ENCODE assay signal across 13 cellular contexts in genomic region chr19:6275170-6275744, GRCh38. TPM values are rescaled to one million over a fixed set of nuclear protein-coding genes. Genes with fewer than 3 reads are reported as not detected.
A peak's percentile ranks its signal among the peaks of the same experiment; 100 is the strongest.
DNase-seq lines count a peak whose midpoint lies in the region; ATAC-seq and TF ChIP-seq lines count a peak whose summit lies in the region.
"Had no signal": no experiment of that assay in that cellular context is flagged by ENCODE, and none has a peak within 500 bp of the region (broad histone marks: within the 10 kb centered on the region; RNA-seq: fewer than 3 reads in every experiment).

No MANE protein-coding gene starts in this region.

- no peak for TF ChIP-seq EP300 in esophagus muscularis mucosa (IDR thresholded peaks at IDR 0.05)

- H3K4me1 ChIP-seq in cardiac muscle cell (ENCODE audit: low read depth), result peaks cover 88% of the 10 kb centered on the region
- H3K4me1 ChIP-seq in esophagus muscularis mucosa, result peaks cover 85 to 94% (median 93%) of the 10 kb centered on the region in 4 donors
- H3K4me1 ChIP-seq in uterus, result peaks cover 27 to 47% of the 10 kb centered on the region in 2 donors
- H3K4me1 ChIP-seq: foreskin keratinocyte had no signal

- no peaks in the 10 kb centered on the region for H3K36me3 ChIP-seq in cardiac muscle cell
- peaks cover 1 to 13% (median 2%) of the 10 kb centered on the region in 4 donors for H3K36me3 ChIP-seq in esophagus muscularis mucosa
- no peaks in the 10 kb centered on the region for H3K36me3 ChIP-seq in uterus

- no peaks in the 10 kb centered on the region for H3K27me3 Mint-ChIP-seq in osteocyte (ENCODE audit: unreplicated experiment)
- H3K27me3 Mint-ChIP-seq: T-cell had no signal

- no peaks in the 10 kb centered on the region for H3K27me3 ChIP-seq in cardiac muscle cell
- H3K27me3 ChIP-seq in esophagus muscularis mucosa, result no peaks in the 10 kb centered on the region
- H3K27me3 ChIP-seq in uterus, result no peaks in the 10 kb centered on the region
- H3K27me3 ChIP-seq: foreskin keratinocyte had no signal

- peaks cover 4% of the 10 kb centered on the region for H3K36me3 Mint-ChIP-seq in osteocyte (ENCODE audit: unreplicated experiment)

- H3K4me3 ChIP-seq in cardiac muscle cell, result no peak overlapping the region
- no peak overlapping the region for H3K4me3 ChIP-seq in esophagus muscularis mucosa
- no peak overlapping the region for H3K4me3 ChIP-seq in uterus

- 81% methylated on average over 15 of the region's 18 CpGs for WGBS in esophagus muscularis mucosa

- ATAC-seq in Right ventricle myocardium inferior (no peak), HG03039 (IDR thresholded peaks at IDR 0.05; ENCODE audit: unreplicated experiment) (no peak), HG02970 (IDR thresholded peaks at IDR 0.05; ENCODE audit: low FRiP score, unreplicated experiment) (no peak)
- ATAC-seq: foreskin keratinocyte; stimulated activated naive CD8-positive, alpha-beta T cell treated with anti-CD3 and anti-CD28 coated beads, Interleukin-15, Interleukin-2, amounts not matched to agents 100 U/mL and 50 U/mL, for 24 hours; T-cell had no signal

- H3K9me3 ChIP-seq in cardiac muscle cell (ENCODE audit: low read depth), result no peaks in the 10 kb centered on the region
- H3K9me3 ChIP-seq in esophagus muscularis mucosa, result no peaks in the 10 kb centered on the region
- no peaks in the 10 kb centered on the region for H3K9me3 ChIP-seq in uterus

- no peak for TF ChIP-seq POLR2A in esophagus muscularis mucosa (IDR thresholded peaks at IDR 0.05; ENCODE audit: low read depth)
- TF ChIP-seq POLR2A in uterus (IDR thresholded peaks at IDR 0.05), result no peak

- no peak for TF ChIP-seq CTCF in cardiac muscle cell (IDR thresholded peaks at IDR 0.05; ENCODE audit: low read depth, low read length)
- no peak for TF ChIP-seq CTCF in esophagus muscularis mucosa (IDR thresholded peaks at IDR 0.05)
- no peak for TF ChIP-seq CTCF in osteocyte (IDR thresholded peaks at IDR 0.05)
- no peak for TF ChIP-seq CTCF in uterus (IDR thresholded peaks at IDR 0.05)

- intact Hi-C loops in Right ventricle myocardium inferior (cut with DNase I), result no loop called here
- intact Hi-C loops in esophagus muscularis mucosa (cut with DNase I), result loop anchor here (10.0 kb wide), 1 partner anchor 230 kb away; no protein-coding TSS in a partner anchor
- intact Hi-C loops in uterus (cut with DNase I; ENCODE audit: low total_unique reads), result no loop called here

- H3K4me1 Mint-ChIP-seq in osteocyte (ENCODE audit: unreplicated experiment), result peaks cover 77% of the 10 kb centered on the region

- DNase-seq in cardiac muscle cell (ENCODE audit: low read depth in 1 of 2, low spot score in 1 of 2), result no peak
- DNase-seq in Right ventricle myocardium inferior (ENCODE audit: missing footprints), result no peak
- DNase-seq in esophagus muscularis mucosa (ENCODE audit: extremely low spot score), result no peak
- no peak for DNase-seq in osteocyte (ENCODE audit: extremely low spot score, unreplicated experiment)
- DNase-seq in uterus, result no peak
- no peak for DNase-seq in NCI-H2029 (lab: John Stamatoyannopoulos, UW)
- DNase-seq: central memory CD4-positive, alpha-beta T cell; foreskin keratinocyte; stimulated activated naive CD8-positive, alpha-beta T cell treated with anti-CD3 and anti-CD28 coated beads, Interleukin-15, Interleukin-2, amounts not matched to agents 100 U/mL and 50 U/mL, for 24 hours; T-cell had no signal

- H3K27ac ChIP-seq in cardiac muscle cell, result peak overlapping the region; percentile 91
- peak overlapping the region; percentile 85 to 93 (median 89) for H3K27ac ChIP-seq in esophagus muscularis mucosa (replicated peaks in 1 of 4)
- peak overlapping the region; percentile 92 to 93 for H3K27ac ChIP-seq in uterus
- H3K27ac ChIP-seq: foreskin keratinocyte had no signal

- H3K4me3 Mint-ChIP-seq in osteocyte (ENCODE audit: unreplicated experiment), result no peak overlapping the region
- H3K4me3 Mint-ChIP-seq: T-cell had no signal

- H3K9me3 Mint-ChIP-seq in osteocyte (ENCODE audit: unreplicated experiment), result no peaks in the 10 kb centered on the region
- H3K9me3 Mint-ChIP-seq: T-cell had no signal

- H3K27ac Mint-ChIP-seq in osteocyte (ENCODE audit: unreplicated experiment), result peak overlapping the region; percentile 97

RNA-seq across cellular contexts. Expression of gene MLLT1, which starts 4.5 kb away (rescaled TPM):
- total RNA-seq in cardiac muscle cell (46.9 and 54.1 TPM in 2 replicates), Right ventricle myocardium inferior (40.1 TPM), esophagus muscularis mucosa (10 to 100 TPM; 21.5 to 46.9 (median 33.4) TPM), osteocyte (65.8 and 68.8 TPM in 2 replicates), uterus (100 to 1,000 TPM in 1 of 4 donors, 10 to 100 TPM in 2, 1 to 10 TPM in 1; 5.9 to 103 (median 13.3) TPM)
- polyA plus RNA-seq in cardiac muscle cell, result 25.7 and 31.1 TPM in 2 replicates

RNA-seq across cellular contexts. Expression of gene ACER1, which starts 58.2 kb away (rescaled TPM):
- not detected in 2 replicates for total RNA-seq in cardiac muscle cell
- polyA plus RNA-seq in cardiac muscle cell, result not detected in 2 replicates
- not detected for total RNA-seq in Right ventricle myocardium inferior
- total RNA-seq in esophagus muscularis mucosa, result not detected
- not detected in 2 replicates for total RNA-seq in osteocyte
- total RNA-seq in uterus, result under 1 TPM in 1 of 4 donors, not detected in 3; 0.61 TPM
- total RNA-seq: foreskin keratinocyte, mesenteric fat pad had no signal
